In genomic region chr12:79944565-79944964, GRCh38 we compare ENCODE assay signal across 33 cellular contexts.
"Had no signal": no experiment of that assay in that cellular context is flagged by ENCODE, and none has a peak within 500 bp of the region (broad histone marks: within the 10 kb centered on the region; RNA-seq: fewer than 3 reads in every experiment).

No MANE protein-coding gene starts in this region.

- H3K27me3 ChIP-seq: MG63 had no signal

- DNase-seq: Kasumi-1, MG63, MM.1S, MV-4-11, NCI-H1048, NCI-H1092, NCI-H1092 treated with DMSO at 0.1 percent for 48 hours, NCI-H1105, NCI-H1105 treated with DMSO at 0.1 percent for 48 hours, NCI-H1417, NCI-H1417 treated with DMSO at 0.1 percent for 48 hours, NCI-H1436, NCI-H1436 treated with DMSO at 0.1 percent for 48 hours, NCI-H146, NCI-H1694, NCI-H1694 treated with DMSO at 0.1 percent for 48 hours, NCI-H187, NCI-H187 treated with DMSO at 0.1 percent for 48 hours, NCI-H1930, NCI-H2029, NCI-H2029 treated with DMSO at 0.1 percent for 48 hours, NCI-H2081, NCI-H2081 treated with DMSO at 0.1 percent for 48 hours, NCI-H2107, NCI-H2171, NCI-H2171 treated with DMSO at 0.1 percent for 48 hours, NCI-H2227 treated with DMSO at 0.1 percent for 48 hours, NCI-H226, NCI-H345, NCI-H446, NCI-H446 treated with DMSO at 0.1 percent for 48 hours, NCI-H510A, NCI-H510A treated with DMSO at 0.1 percent for 48 hours had no signal

- H3K9me3 ChIP-seq: MG63 had no signal

- H3K4me3 ChIP-seq: MG63 had no signal

- H3K36me3 ChIP-seq: MG63 had no signal
